ENCODE assay signal across 19 cellular contexts in the genomic region with DNA sequence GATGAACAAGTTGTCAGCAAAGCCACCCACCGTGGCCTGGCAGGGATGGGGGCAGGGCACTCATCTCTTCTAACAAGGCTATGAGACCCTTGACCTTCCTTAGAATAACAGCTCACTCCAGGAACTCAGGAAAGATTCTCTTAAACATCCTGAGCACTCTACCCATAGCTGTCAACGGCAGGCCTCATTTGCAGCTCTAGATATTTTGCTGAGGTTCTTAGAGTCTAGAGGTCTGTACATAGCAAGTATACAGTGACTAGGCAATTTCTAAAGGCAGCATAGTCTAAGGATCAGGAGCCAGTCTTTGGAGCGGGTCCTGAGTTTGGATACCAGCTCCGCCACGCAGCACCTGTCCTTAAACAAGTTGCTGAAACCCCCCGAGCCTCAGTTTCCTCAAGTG. TPM values are rescaled to one million over a fixed set of nuclear protein-coding genes. Genes with fewer than 3 reads are reported as not detected.
DNase-seq lines count a peak whose midpoint lies in the region; ATAC-seq and TF ChIP-seq lines count a peak whose summit lies in the region.
"Had no signal": no experiment of that assay in that cellular context is flagged by ENCODE, and none has a peak within 500 bp of the region (broad histone marks: within the 10 kb centered on the region; RNA-seq: fewer than 3 reads in every experiment).

No MANE protein-coding gene starts in this region.

- no peaks in the 10 kb centered on the region for H3K9me3 ChIP-seq in HUES48 (ENCODE audit: control insufficient read depth, insufficient read depth, low read length)
- H3K9me3 ChIP-seq in adrenal gland (replicated peaks in 1 of 3): no peaks in the 10 kb centered on the region
- H3K9me3 ChIP-seq in stomach smooth muscle (ENCODE audit: control insufficient read depth in 2 of 2, low read length in 2 of 2): no peaks in the 10 kb centered on the region
- H3K9me3 ChIP-seq: left lung, neutrophil, SK-N-SH had no signal

- ATAC-seq in left lobe of liver: no peak
- no peak for ATAC-seq in activated T-cell treated with anti-CD3 and anti-CD28 coated beads, Interleukin-2, amount 50 U/mL, for 72 hours (replicated peaks in 1 of 2)
- no peak for ATAC-seq in activated CD8-positive, alpha-beta T cell treated with anti-CD3 and anti-CD28 coated beads for 36 hours
- no peak for ATAC-seq in GM19467 (IDR thresholded peaks at IDR 0.05; ENCODE audit: unreplicated experiment)
- ATAC-seq: left lung; stimulated activated memory B cell treated with anti-CD40 and anti-IgM and Interleukin-4, amounts not matched to agents 10 μg/mL and 1 μg/mL and 100 μg/mL, for 72 hours had no signal

- no peak for TF ChIP-seq POLR2A in adrenal gland (IDR thresholded peaks at IDR 0.05)

- H3K27me3 ChIP-seq in HUES48 (ENCODE audit: control insufficient read depth, insufficient read depth, low read length): no peaks in the 10 kb centered on the region
- no peaks in the 10 kb centered on the region for H3K27me3 ChIP-seq in adrenal gland
- H3K27me3 ChIP-seq in stomach smooth muscle (ENCODE audit: control insufficient read depth in 1 of 2, insufficient read depth in 2 of 2, low read length in 2 of 2): no peaks in the 10 kb centered on the region
- H3K27me3 ChIP-seq: left lung, neutrophil had no signal

- no peak for TF ChIP-seq CTCF in adrenal gland (IDR thresholded peaks at IDR 0.05)
- no peak for TF ChIP-seq CTCF in activated CD8-positive, alpha-beta T cell treated with anti-CD3 and anti-CD28 coated beads for 36 hours (IDR thresholded peaks at IDR 0.05)

- peaks cover 51% of the 10 kb centered on the region for H3K4me1 Mint-ChIP-seq in activated T-cell treated with anti-CD3 and anti-CD28 coated beads, Interleukin-2, amount 50 U/mL, for 72 hours (ENCODE audit: low read depth)
- H3K4me1 Mint-ChIP-seq in activated CD8-positive, alpha-beta T cell treated with anti-CD3 and anti-CD28 coated beads for 36 hours (ENCODE audit: low read depth): peaks cover 41% of the 10 kb centered on the region

- H3K27ac Mint-ChIP-seq in activated T-cell treated with anti-CD3 and anti-CD28 coated beads, Interleukin-2, amount 50 U/mL, for 72 hours: no peak overlapping the region
- H3K27ac Mint-ChIP-seq in activated CD8-positive, alpha-beta T cell treated with anti-CD3 and anti-CD28 coated beads for 36 hours: no peak overlapping the region
- H3K27ac Mint-ChIP-seq: activated CD4-positive, alpha-beta memory T cell treated with anti-CD3 and anti-CD28 coated beads, Interleukin-2, amount 10 ng/mL, durations not matched to agents 7 days and 5 days; activated T-helper 2 cell treated with anti-CD3 and anti-CD28 coated beads, Interferon-gamma antibody, Interleukin-2, Interleukin-4, amounts not matched to agents 10 μg/mL and 5 μg/mL and 100 μg/mL, durations not matched to agents 14 hours and 24 hours and 36 hours; stimulated activated memory B cell treated with anti-CD40 and anti-IgM and Interleukin-4, amounts not matched to agents 10 μg/mL and 1 μg/mL and 100 μg/mL, for 72 hours had no signal

- H3K4me3 ChIP-seq in HUES48 (ENCODE audit: low read depth, low read length): no peak overlapping the region
- no peak overlapping the region for H3K4me3 ChIP-seq in adrenal gland
- no peak overlapping the region for H3K4me3 ChIP-seq in stomach smooth muscle (ENCODE audit: low read length in 2 of 2)
- H3K4me3 ChIP-seq: left lung had no signal

- H3K9ac ChIP-seq in HUES48 (ENCODE audit: low read depth, low read length) (no peak overlapping the region), stomach smooth muscle (ENCODE audit: low read length in 2 of 2) (peak overlapping the region in 1 of 2 donors; percentile 13)
- H3K9ac ChIP-seq: SK-N-SH had no signal

- H3K9me3 Mint-ChIP-seq in activated T-cell treated with anti-CD3 and anti-CD28 coated beads, Interleukin-2, amount 50 U/mL, for 72 hours: no peaks in the 10 kb centered on the region
- H3K9me3 Mint-ChIP-seq in activated CD8-positive, alpha-beta T cell treated with anti-CD3 and anti-CD28 coated beads for 36 hours: no peaks in the 10 kb centered on the region
- H3K9me3 Mint-ChIP-seq: stimulated activated memory B cell treated with anti-CD40 and anti-IgM and Interleukin-4, amounts not matched to agents 10 μg/mL and 1 μg/mL and 100 μg/mL, for 72 hours had no signal

- no peak overlapping the region for H3K4me3 Mint-ChIP-seq in activated T-cell treated with anti-CD3 and anti-CD28 coated beads, Interleukin-2, amount 50 U/mL, for 72 hours
- H3K4me3 Mint-ChIP-seq in activated CD8-positive, alpha-beta T cell treated with anti-CD3 and anti-CD28 coated beads for 36 hours: no peak overlapping the region
- H3K4me3 Mint-ChIP-seq: stimulated activated memory B cell treated with anti-CD40 and anti-IgM and Interleukin-4, amounts not matched to agents 10 μg/mL and 1 μg/mL and 100 μg/mL, for 72 hours had no signal

- peak in 2 of 7 donors; percentile 13 to 47 for DNase-seq in adrenal gland
- peak; percentile 29 for DNase-seq in left lobe of liver (ENCODE audit: low spot score)
- no peak for DNase-seq in activated T-cell treated with anti-CD3 and anti-CD28 coated beads, Interleukin-2, amount 50 U/mL, for 72 hours
- DNase-seq in activated CD8-positive, alpha-beta T cell treated with anti-CD3 and anti-CD28 coated beads for 36 hours: no peak
- DNase-seq in GM19240 (ENCODE audit: insufficient read length, low spot score): no peak
- DNase-seq: activated CD4-positive, alpha-beta memory T cell treated with anti-CD3 and anti-CD28 coated beads, Interleukin-2, amount 10 ng/mL, durations not matched to agents 7 days and 5 days; aorta; H7; left lung; NCI-H1105 treated with DMSO at 0.1 percent for 48 hours; NCI-H2227 treated with DMSO at 0.1 percent for 48 hours; SK-N-SH had no signal

- H3K36me3 ChIP-seq in HUES48 (ENCODE audit: control insufficient read depth, insufficient read depth, low read length) (no peaks in the 10 kb centered on the region), adrenal gland (replicated peaks in 1 of 2) (no peaks in the 10 kb centered on the region), stomach smooth muscle (ENCODE audit: control insufficient read depth in 2 of 2, insufficient read depth in 2 of 2, low read length in 2 of 2) (no peaks in the 10 kb centered on the region)
- H3K36me3 ChIP-seq: left lung, neutrophil had no signal

- H3K36me3 Mint-ChIP-seq in activated T-cell treated with anti-CD3 and anti-CD28 coated beads, Interleukin-2, amount 50 U/mL, for 72 hours (ENCODE audit: insufficient read depth in 2 of 2): peaks cover 2 to 3% of the 10 kb centered on the region in 2 donors
- peaks cover 3% of the 10 kb centered on the region for H3K36me3 Mint-ChIP-seq in activated CD8-positive, alpha-beta T cell treated with anti-CD3 and anti-CD28 coated beads for 36 hours (ENCODE audit: low read depth)

- CTCF ChIA-PET in activated CD8-positive, alpha-beta T cell treated with anti-CD3 and anti-CD28 coated beads for 36 hours (lab: Charles Lee): interaction anchor here (0.9 to 3.4 kb wide), 5 partner anchors 8 to 107 kb away, joined by 3 to 21 read pairs (median 4); no protein-coding TSS in a partner anchor

- POLR2A ChIA-PET in activated CD8-positive, alpha-beta T cell treated with anti-CD3 and anti-CD28 coated beads for 36 hours (lab: Charles Lee): interaction anchor here (0.6 to 3.7 kb wide), 2 partner anchors 12 to 856 kb away, joined by 3 to 29 read pairs; partner anchors contain the start of gene TRERF1

- H3K27me3 Mint-ChIP-seq in activated T-cell treated with anti-CD3 and anti-CD28 coated beads, Interleukin-2, amount 50 U/mL, for 72 hours (ENCODE audit: low read depth): no peaks in the 10 kb centered on the region
- H3K27me3 Mint-ChIP-seq in activated CD8-positive, alpha-beta T cell treated with anti-CD3 and anti-CD28 coated beads for 36 hours: no peaks in the 10 kb centered on the region
- H3K27me3 Mint-ChIP-seq: activated CD4-positive, alpha-beta memory T cell treated with anti-CD3 and anti-CD28 coated beads, Interleukin-2, amount 10 ng/mL, durations not matched to agents 7 days and 5 days; stimulated activated memory B cell treated with anti-CD40 and anti-IgM and Interleukin-4, amounts not matched to agents 10 μg/mL and 1 μg/mL and 100 μg/mL, for 72 hours had no signal

- intact Hi-C loops in adrenal gland (cut with DNase I): no loop called here
- intact Hi-C loops in activated CD8-positive, alpha-beta T cell treated with anti-CD3 and anti-CD28 coated beads for 36 hours (cut with micrococcal nuclease): no loop called here

- H3K27ac ChIP-seq in HUES48 (ENCODE audit: low read depth, low read length): peak overlapping the region; percentile 88
- peak overlapping the region; percentile 56 to 93 (median 84) for H3K27ac ChIP-seq in adrenal gland
- peak overlapping the region; percentile 80 for H3K27ac ChIP-seq in stomach smooth muscle (ENCODE audit: low read length)
- H3K27ac ChIP-seq: C4-2B had no signal

- 68 to 73% (median 71%) methylated on average over 6 of the region's 6 CpGs for WGBS in adrenal gland, 4 donors

- peaks cover 66% of the 10 kb centered on the region for H3K4me1 ChIP-seq in HUES48 (ENCODE audit: control insufficient read depth, insufficient read depth, low read length)
- H3K4me1 ChIP-seq in adrenal gland (replicated peaks in 1 of 2): peaks cover 29 to 35% of the 10 kb centered on the region in 2 donors
- peaks cover 44% of the 10 kb centered on the region for H3K4me1 ChIP-seq in stomach smooth muscle (ENCODE audit: control insufficient read depth, insufficient read depth, low read length)

RNA-seq across cellular contexts. Expression of gene TRERF1, which starts 11.7 kb away (rescaled TPM):
- total RNA-seq in adrenal gland (10 to 100 TPM in 4 of 8 donors, 1 to 10 TPM in 4; 5.0 to 16.6 (median 10.1) TPM), left lobe of liver (0.58 TPM)
- 10 to 100 TPM in 1 of 3 donors, 1 to 10 TPM in 2; 4.7 to 12.5 (median 7.5) TPM for polyA plus RNA-seq in adrenal gland
- total RNA-seq in activated T-cell treated with anti-CD3 and anti-CD28 coated beads, Interleukin-2, amount 50 U/mL, for 72 hours: 10 to 100 TPM; 37.2 to 43.0 TPM
- 1 to 10 TPM; 6.5 to 6.9 TPM for total RNA-seq in activated CD8-positive, alpha-beta T cell treated with anti-CD3 and anti-CD28 coated beads for 36 hours
